ENCODE assay signal across 13 cellular contexts in the genomic region with DNA sequence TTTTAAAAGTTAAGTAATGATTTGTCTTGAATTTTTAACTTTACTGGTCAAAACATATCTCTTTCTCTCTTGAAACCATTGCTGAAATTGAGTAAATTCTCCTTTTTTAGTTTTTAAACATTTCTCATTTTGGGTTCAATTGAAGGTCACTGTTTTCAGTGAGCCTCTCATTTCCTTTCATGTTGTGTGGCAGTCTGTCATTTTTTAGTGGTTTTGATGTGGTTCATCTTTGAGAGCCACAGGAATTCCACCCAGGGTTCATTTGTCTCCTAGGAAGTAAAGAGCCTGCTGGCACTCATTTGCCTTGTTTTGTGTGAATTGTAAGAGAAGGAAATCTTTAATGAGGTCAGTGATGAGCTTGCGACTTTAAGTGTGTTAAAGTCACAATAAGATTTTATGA. TPM values are rescaled to one million over a fixed set of nuclear protein-coding genes. Genes with fewer than 3 reads are reported as not detected.
DNase-seq lines count a peak whose midpoint lies in the region; ATAC-seq and TF ChIP-seq lines count a peak whose summit lies in the region.
"Had no signal": no experiment of that assay in that cellular context is flagged by ENCODE, and none has a peak within 500 bp of the region (broad histone marks: within the 10 kb centered on the region; RNA-seq: fewer than 3 reads in every experiment).

No MANE protein-coding gene starts in this region.

- H3K4me2 ChIP-seq in mesendoderm (ENCODE audit: low read length) = no peak overlapping the region

- no peaks in the 10 kb centered on the region for H3K27me3 Mint-ChIP-seq in activated T-cell treated with anti-CD3 and anti-CD28 coated beads, Interleukin-2, amount 50 U/mL, for 4 hours (ENCODE audit: low read depth)
- no peaks in the 10 kb centered on the region for H3K27me3 Mint-ChIP-seq in stimulated activated memory B cell treated with anti-CD40 and anti-IgM and Interleukin-4, amounts not matched to agents 10 μg/mL and 1 μg/mL and 100 μg/mL, for 72 hours

- no peak overlapping the region for H2BK120ac ChIP-seq in mesendoderm (ENCODE audit: low read depth, low read length)

- H3K18ac ChIP-seq in mesendoderm (ENCODE audit: low read length) = no peak overlapping the region

- H3K4me3 ChIP-seq in brain microvascular endothelial cell (ENCODE audit: low read depth, low read length) (no peak overlapping the region), mesendoderm (ENCODE audit: low read length) (no peak overlapping the region)

- peak overlapping the region; percentile 61 for H3K27ac ChIP-seq in brain microvascular endothelial cell
- no peak overlapping the region for H3K27ac ChIP-seq in mesendoderm (ENCODE audit: low read depth, low read length)
- H3K27ac ChIP-seq: foreskin keratinocyte had no signal

- no peak overlapping the region for H3K4me3 Mint-ChIP-seq in activated T-cell treated with anti-CD3 and anti-CD28 coated beads, Interleukin-2, amount 50 U/mL, for 4 hours
- H3K4me3 Mint-ChIP-seq in stimulated activated effector memory CD8-positive, alpha-beta T cell treated with anti-CD3 and anti-CD28 coated beads, Interleukin-12 subunit alpha, Interleukin-12 subunit beta, amount 100 ng/mL, for 72 hours = no peak overlapping the region
- no peak overlapping the region for H3K4me3 Mint-ChIP-seq in stimulated activated memory B cell treated with anti-CD40 and anti-IgM and Interleukin-4, amounts not matched to agents 10 μg/mL and 1 μg/mL and 100 μg/mL, for 72 hours
- H3K4me3 Mint-ChIP-seq: activated naive CD4-positive, alpha-beta T cell treated with anti-CD3 and anti-CD28 coated beads, Interleukin-2, amount 10 ng/mL, durations not matched to agents 7 days and 5 days; B cell had no signal

- peaks cover 4% of the 10 kb centered on the region for H3K4me1 ChIP-seq in mesendoderm (ENCODE audit: control insufficient read depth, low read depth, low read length)
- H3K4me1 ChIP-seq: foreskin keratinocyte had no signal

- H2BK15ac ChIP-seq in mesendoderm (replicated peaks; ENCODE audit: low read depth) = no peak overlapping the region

- H3K36me3 ChIP-seq in brain microvascular endothelial cell (replicated peaks) (peaks cover 34% of the 10 kb centered on the region), mesendoderm (ENCODE audit: control insufficient read depth, insufficient read depth, low read length) (peaks cover 7% of the 10 kb centered on the region)

- no peak for TF ChIP-seq CTCF in brain microvascular endothelial cell (IDR thresholded peaks at IDR 0.05; ENCODE audit: low read depth, low read length, missing control alignments)

- DNase-seq in activated T-cell treated with anti-CD3 and anti-CD28 coated beads, Interleukin-2, amount 50 U/mL, for 4 hours = no peak
- no peak for DNase-seq in activated T-cell treated with anti-CD3 and anti-CD28 coated beads, Interleukin-2, amount 50 U/mL, for 1 hour
- peak; percentile 89 for DNase-seq in brain microvascular endothelial cell
- no peak for DNase-seq in stimulated activated effector memory CD8-positive, alpha-beta T cell treated with anti-CD3 and anti-CD28 coated beads, Interleukin-12 subunit alpha, Interleukin-12 subunit beta, amount 100 ng/mL, for 72 hours (ENCODE audit: low spot score in 2 of 2)
- DNase-seq in DMS114 treated with DMSO at 0.1 percent for 48 hours (lab: John Stamatoyannopoulos, UW; ENCODE audit: unreplicated experiment) = no peak
- DNase-seq in mesendoderm = no peak
- DNase-seq: activated naive CD4-positive, alpha-beta T cell treated with anti-CD3 and anti-CD28 coated beads, Interleukin-2, amount 10 ng/mL, durations not matched to agents 7 days and 5 days; foreskin keratinocyte; NCI-H2081 had no signal

- H2AK5ac ChIP-seq in mesendoderm (ENCODE audit: low read length) = no peak overlapping the region

- H3K4ac ChIP-seq in mesendoderm (ENCODE audit: low read depth, low read length) = no peak overlapping the region

- H3K4me1 Mint-ChIP-seq in activated T-cell treated with anti-CD3 and anti-CD28 coated beads, Interleukin-2, amount 50 U/mL, for 4 hours (ENCODE audit: low read depth) = peaks cover 17% of the 10 kb centered on the region
- H3K4me1 Mint-ChIP-seq in stimulated activated effector memory CD8-positive, alpha-beta T cell treated with anti-CD3 and anti-CD28 coated beads, Interleukin-12 subunit alpha, Interleukin-12 subunit beta, amount 100 ng/mL, for 72 hours = peaks cover 14% of the 10 kb centered on the region
- peaks cover 6% of the 10 kb centered on the region for H3K4me1 Mint-ChIP-seq in stimulated activated memory B cell treated with anti-CD40 and anti-IgM and Interleukin-4, amounts not matched to agents 10 μg/mL and 1 μg/mL and 100 μg/mL, for 72 hours
- H3K4me1 Mint-ChIP-seq: B cell had no signal

- H3K79me1 ChIP-seq in mesendoderm (ENCODE audit: low read length) = no peaks in the 10 kb centered on the region

- WGBS in mesendoderm (ENCODE audit: extremely low coverage, insufficient coverage, low lambda C conversion rate) = 100% methylated on average over 1 of the region's 1 CpG

- no peaks in the 10 kb centered on the region for H3K27me3 ChIP-seq in brain microvascular endothelial cell (replicated peaks)
- no peaks in the 10 kb centered on the region for H3K27me3 ChIP-seq in mesendoderm (ENCODE audit: insufficient read depth, low read length, poor library complexity)
- H3K27me3 ChIP-seq: foreskin keratinocyte had no signal

- no peak overlapping the region for H4K5ac ChIP-seq in mesendoderm (ENCODE audit: low read length)

- H3K56ac ChIP-seq in mesendoderm (ENCODE audit: low read length) = no peak overlapping the region

- ATAC-seq in activated T-cell treated with anti-CD3 and anti-CD28 coated beads, Interleukin-2, amount 50 U/mL, for 4 hours = peak; percentile 30 to 38
- ATAC-seq in HG03439 (IDR thresholded peaks at IDR 0.05; ENCODE audit: unreplicated experiment) = peak; percentile 60
- ATAC-seq in stimulated activated effector memory CD8-positive, alpha-beta T cell treated with anti-CD3 and anti-CD28 coated beads, Interleukin-12 subunit alpha, Interleukin-12 subunit beta, amount 100 ng/mL, for 72 hours = peak; percentile 65
- no peak for ATAC-seq in stimulated activated memory B cell treated with anti-CD40 and anti-IgM and Interleukin-4, amounts not matched to agents 10 μg/mL and 1 μg/mL and 100 μg/mL, for 72 hours
- ATAC-seq: foreskin keratinocyte; naive thymus-derived CD4-positive, alpha-beta T cell had no signal

- H3K27ac Mint-ChIP-seq in stimulated activated effector memory CD8-positive, alpha-beta T cell treated with anti-CD3 and anti-CD28 coated beads, Interleukin-12 subunit alpha, Interleukin-12 subunit beta, amount 100 ng/mL, for 72 hours = no peak overlapping the region
- H3K27ac Mint-ChIP-seq in stimulated activated memory B cell treated with anti-CD40 and anti-IgM and Interleukin-4, amounts not matched to agents 10 μg/mL and 1 μg/mL and 100 μg/mL, for 72 hours = no peak overlapping the region
- H3K27ac Mint-ChIP-seq: activated naive CD4-positive, alpha-beta T cell treated with anti-CD3 and anti-CD28 coated beads, Interleukin-2, amount 10 ng/mL, durations not matched to agents 7 days and 5 days; B cell had no signal

- H3K79me2 ChIP-seq in mesendoderm (ENCODE audit: control insufficient read depth, insufficient read depth, low read length) = no peaks in the 10 kb centered on the region

- in situ Hi-C loops in brain microvascular endothelial cell (cut with HindIII; ENCODE audit: low pct_ligation_motif_present, low sequenced_read_pairs) = loop anchor here (25.0 kb wide), 1 partner anchor 383 kb away; no protein-coding TSS in a partner anchor

- no peak overlapping the region for H3K9ac ChIP-seq in mesendoderm (ENCODE audit: low read length)

- H4K8ac ChIP-seq in mesendoderm (ENCODE audit: low read depth, low read length) = no peak overlapping the region

- no peak overlapping the region for H2BK5ac ChIP-seq in mesendoderm (ENCODE audit: low read length)

- H3K36me3 Mint-ChIP-seq in activated T-cell treated with anti-CD3 and anti-CD28 coated beads, Interleukin-2, amount 50 U/mL, for 4 hours (ENCODE audit: insufficient read depth) = no peaks in the 10 kb centered on the region
- H3K36me3 Mint-ChIP-seq in stimulated activated effector memory CD8-positive, alpha-beta T cell treated with anti-CD3 and anti-CD28 coated beads, Interleukin-12 subunit alpha, Interleukin-12 subunit beta, amount 100 ng/mL, for 72 hours = no peaks in the 10 kb centered on the region
- H3K36me3 Mint-ChIP-seq in stimulated activated memory B cell treated with anti-CD40 and anti-IgM and Interleukin-4, amounts not matched to agents 10 μg/mL and 1 μg/mL and 100 μg/mL, for 72 hours = no peaks in the 10 kb centered on the region
- H3K36me3 Mint-ChIP-seq: activated naive CD4-positive, alpha-beta T cell treated with anti-CD3 and anti-CD28 coated beads, Interleukin-2, amount 10 ng/mL, durations not matched to agents 7 days and 5 days had no signal

- H3K23ac ChIP-seq in mesendoderm (ENCODE audit: low read length) = no peak overlapping the region

- no peaks in the 10 kb centered on the region for H3K9me3 Mint-ChIP-seq in activated T-cell treated with anti-CD3 and anti-CD28 coated beads, Interleukin-2, amount 50 U/mL, for 4 hours
- H3K9me3 Mint-ChIP-seq in stimulated activated effector memory CD8-positive, alpha-beta T cell treated with anti-CD3 and anti-CD28 coated beads, Interleukin-12 subunit alpha, Interleukin-12 subunit beta, amount 100 ng/mL, for 72 hours = no peaks in the 10 kb centered on the region
- no peaks in the 10 kb centered on the region for H3K9me3 Mint-ChIP-seq in stimulated activated memory B cell treated with anti-CD40 and anti-IgM and Interleukin-4, amounts not matched to agents 10 μg/mL and 1 μg/mL and 100 μg/mL, for 72 hours
- H3K9me3 Mint-ChIP-seq: activated naive CD4-positive, alpha-beta T cell treated with anti-CD3 and anti-CD28 coated beads, Interleukin-2, amount 10 ng/mL, durations not matched to agents 7 days and 5 days had no signal

RNA-seq across cellular contexts. Expression of a gene that starts 10.4 kb away (rescaled TPM):
- under 1 TPM; 0.19 to 0.38 (median 0.32) TPM for total RNA-seq in activated T-cell treated with anti-CD3 and anti-CD28 coated beads, Interleukin-2, amount 50 U/mL, for 4 hours
- polyA plus RNA-seq in mesendoderm (2013, experiment 1 of 2) = 26.2 TPM
- 25.3 TPM for polyA plus RNA-seq in mesendoderm (2013, experiment 2 of 2)
- total RNA-seq: naive thymus-derived CD4-positive, alpha-beta T cell had no signal
- polyA plus RNA-seq: naive thymus-derived CD4-positive, alpha-beta T cell had no signal
